ENCODE assay signal across 1 cellular context in the genomic region with DNA sequence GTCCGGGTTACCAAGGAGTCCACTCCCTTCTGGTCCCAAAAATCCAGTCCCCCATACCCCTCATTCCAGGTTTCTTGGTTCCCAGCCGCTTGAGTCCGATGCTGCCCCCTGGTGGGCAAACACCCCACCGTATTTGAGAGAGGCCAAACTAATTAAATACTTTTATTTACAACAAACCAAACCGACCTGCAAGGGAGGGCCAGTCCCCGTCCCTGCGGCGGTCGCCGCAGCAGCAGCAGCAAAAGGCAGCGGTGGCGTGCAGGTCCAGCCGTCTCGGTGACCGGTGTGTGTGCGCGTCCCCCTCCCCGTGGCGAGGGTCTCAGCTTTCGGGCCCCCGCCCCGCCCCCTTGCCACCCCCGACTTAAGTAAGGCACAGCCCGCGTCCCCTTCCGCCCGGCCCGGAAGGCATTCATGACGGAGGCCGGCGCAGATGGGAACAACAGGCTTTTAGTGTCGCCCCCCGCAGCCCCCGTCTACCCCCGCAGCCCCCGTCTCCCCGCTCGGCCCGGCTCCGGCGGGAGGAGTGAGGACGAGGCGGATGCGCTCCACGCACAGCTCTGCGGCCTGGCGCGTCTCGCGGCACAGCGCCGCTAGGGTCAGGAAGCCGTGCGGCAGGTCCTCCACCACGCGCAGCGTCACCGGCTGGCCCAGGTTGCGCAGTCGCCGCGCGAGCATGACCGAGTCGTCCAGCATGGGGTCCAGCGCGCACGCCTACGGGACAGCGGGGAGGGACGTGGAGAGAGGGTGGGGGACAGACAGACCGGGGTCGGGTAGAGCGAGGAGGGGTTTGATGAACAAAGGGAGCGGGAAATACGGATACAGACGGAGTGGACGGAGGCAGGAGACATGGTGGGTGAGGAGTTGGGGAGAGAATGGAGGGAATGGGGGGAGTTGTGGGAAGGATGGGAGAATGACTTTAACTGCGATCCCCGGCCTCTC.
TF ChIP-seq lines count a peak whose summit lies in the region.

No MANE protein-coding gene starts in this region.

TF ChIP-seq in IMR-90, 13 proteins besides CTCF, POLR2A, EP300 and RAD21:
- TF ChIP-seq FOS (IDR thresholded peaks at IDR 0.05; ENCODE audit: low read depth, low read length) = no peak
- TF ChIP-seq MXI1 (IDR thresholded peaks at IDR 0.05; ENCODE audit: borderline replicate concordance, low read depth, low read length) = peak; percentile 83; the same call in 1 of the 2 replicates
- TF ChIP-seq RCOR1 (IDR thresholded peaks at IDR 0.05; ENCODE audit: insufficient replicate concordance, low read length) = no peak
- TF ChIP-seq, protein P1, sequence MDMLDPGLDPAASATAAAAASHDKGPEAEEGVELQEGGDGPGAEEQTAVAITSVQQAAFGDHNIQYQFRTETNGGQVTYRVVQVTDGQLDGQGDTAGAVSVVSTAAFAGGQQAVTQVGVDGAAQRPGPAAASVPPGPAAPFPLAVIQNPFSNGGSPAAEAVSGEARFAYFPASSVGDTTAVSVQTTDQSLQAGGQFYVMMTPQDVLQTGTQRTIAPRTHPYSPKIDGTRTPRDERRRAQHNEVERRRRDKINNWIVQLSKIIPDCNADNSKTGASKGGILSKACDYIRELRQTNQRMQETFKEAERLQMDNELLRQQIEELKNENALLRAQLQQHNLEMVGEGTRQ (IDR thresholded peaks at IDR 0.05; ENCODE audit: low read depth, low read length) = no peak
- no peak for TF ChIP-seq BHLHE40 (IDR thresholded peaks at IDR 0.05; ENCODE audit: low read depth, low read length)
- no peak for TF ChIP-seq RFX5 (IDR thresholded peaks at IDR 0.05; ENCODE audit: low read depth, low read length)
- TF ChIP-seq MAFK (IDR thresholded peaks at IDR 0.05; ENCODE audit: low read depth, low read length) = no peak
- no peak for TF ChIP-seq CHD1 (IDR thresholded peaks at IDR 0.05; ENCODE audit: low read depth, low read length)
- TF ChIP-seq SMC3 (IDR thresholded peaks at IDR 0.05; ENCODE audit: low read depth, low read length) = peak; percentile 57
- TF ChIP-seq, protein P2, sequence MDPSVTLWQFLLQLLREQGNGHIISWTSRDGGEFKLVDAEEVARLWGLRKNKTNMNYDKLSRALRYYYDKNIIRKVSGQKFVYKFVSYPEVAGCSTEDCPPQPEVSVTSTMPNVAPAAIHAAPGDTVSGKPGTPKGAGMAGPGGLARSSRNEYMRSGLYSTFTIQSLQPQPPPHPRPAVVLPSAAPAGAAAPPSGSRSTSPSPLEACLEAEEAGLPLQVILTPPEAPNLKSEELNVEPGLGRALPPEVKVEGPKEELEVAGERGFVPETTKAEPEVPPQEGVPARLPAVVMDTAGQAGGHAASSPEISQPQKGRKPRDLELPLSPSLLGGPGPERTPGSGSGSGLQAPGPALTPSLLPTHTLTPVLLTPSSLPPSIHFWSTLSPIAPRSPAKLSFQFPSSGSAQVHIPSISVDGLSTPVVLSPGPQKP (IDR thresholded peaks at IDR 0.05; ENCODE audit: borderline replicate concordance, low read depth, low read length) = no peak
- peak; percentile 74 for TF ChIP-seq CEBPB (IDR thresholded peaks at IDR 0.05; ENCODE audit: low read depth, low read length)
- TF ChIP-seq MAZ (IDR thresholded peaks at IDR 0.05; ENCODE audit: borderline replicate concordance, low read depth, low read length) = no peak
- no peak for TF ChIP-seq NFE2L2 (IDR thresholded peaks at IDR 0.05; ENCODE audit: low read depth, low read length)
TF ChIP-seq in IMR-90: peak in this region for 3.
